Comparison of ENCODE assay signal across 16 cellular contexts in genomic region chr7:150900675-150901074, GRCh38. TPM values are rescaled to one million over a fixed set of nuclear protein-coding genes. Genes with fewer than 3 reads are reported as not detected.
DNase-seq lines count a peak whose midpoint lies in the region; ATAC-seq and TF ChIP-seq lines count a peak whose summit lies in the region.
"Had no signal": no experiment of that assay in that cellular context is flagged by ENCODE, and none has a peak within 500 bp of the region (broad histone marks: within the 10 kb centered on the region; RNA-seq: fewer than 3 reads in every experiment).

No MANE protein-coding gene starts in this region.

- peaks cover 48% of the 10 kb centered on the region for H3K27me3 Mint-ChIP-seq in nephron (ENCODE audit: low read depth)
- peaks cover 22% of the 10 kb centered on the region for H3K27me3 Mint-ChIP-seq in stimulated activated memory B cell treated with anti-CD40 and anti-IgM and Interleukin-4, amounts not matched to agents 10 μg/mL and 1 μg/mL and 100 μg/mL, for 72 hours
- peaks cover 33% of the 10 kb centered on the region for H3K27me3 Mint-ChIP-seq in activated CD4-positive, alpha-beta T cell treated with anti-CD3 and anti-CD28 coated beads for 36 hours

- peaks cover 6 to 55% (median 16%) of the 10 kb centered on the region in 4 donors for H3K4me1 ChIP-seq in Peyer's patch
- peaks cover 10% of the 10 kb centered on the region for H3K4me1 ChIP-seq in endocrine pancreas (ENCODE audit: control insufficient read depth, insufficient read depth, low read length)

- DNase-seq in Peyer's patch: no peak
- no peak for DNase-seq in GM03348 (ENCODE audit: low spot score)
- no peak for DNase-seq in activated CD4-positive, alpha-beta T cell treated with anti-CD3 and anti-CD28 coated beads for 36 hours
- no peak for DNase-seq in OCI-M1 (lab: John Stamatoyannopoulos, UW)
- DNase-seq: COR-L47, DMS53, NCI-H1048, NCI-H146, NCI-H2081 treated with DMSO at 0.1 percent for 48 hours, NCI-H510A treated with DMSO at 0.1 percent for 48 hours, SHP77 treated with DMSO at 0.1 percent for 48 hours had no signal

- H3K9ac ChIP-seq in endocrine pancreas (ENCODE audit: control insufficient read depth, insufficient read depth, low read length): peak overlapping the region; percentile 35
- H3K9ac ChIP-seq: KMS-11 had no signal

- H3K4me3 ChIP-seq in Peyer's patch (peak overlapping the region in 1 of 4 donors; percentile 15), endocrine pancreas (ENCODE audit: control insufficient read depth, insufficient read depth, low read length) (no peak overlapping the region)
- H3K4me3 ChIP-seq: GM23338 had no signal

- POLR2A ChIA-PET in activated CD4-positive, alpha-beta T cell treated with anti-CD3 and anti-CD28 coated beads for 36 hours (lab: Charles Lee): no interaction called here

- ATAC-seq in stimulated activated memory B cell treated with anti-CD40 and anti-IgM and Interleukin-4, amounts not matched to agents 10 μg/mL and 1 μg/mL and 100 μg/mL, for 72 hours: no peak
- ATAC-seq in activated CD4-positive, alpha-beta T cell treated with anti-CD3 and anti-CD28 coated beads for 36 hours: no peak

- H3K27ac ChIP-seq in Peyer's patch: peak overlapping the region in 3 of 4 donors; percentile 67 to 86 (median 72)
- H3K27ac ChIP-seq: KMS-11 had no signal

- H3K27me3 ChIP-seq in Peyer's patch (no peaks in the 10 kb centered on the region), endocrine pancreas (ENCODE audit: control insufficient read depth, insufficient read depth, low read length) (no peaks in the 10 kb centered on the region)

- TF ChIP-seq POLR2A in Peyer's patch (IDR thresholded peaks at IDR 0.05): no peak

- H3K4me1 Mint-ChIP-seq in nephron: peaks cover 29% of the 10 kb centered on the region
- peaks cover 81% of the 10 kb centered on the region for H3K4me1 Mint-ChIP-seq in stimulated activated memory B cell treated with anti-CD40 and anti-IgM and Interleukin-4, amounts not matched to agents 10 μg/mL and 1 μg/mL and 100 μg/mL, for 72 hours
- H3K4me1 Mint-ChIP-seq in activated CD4-positive, alpha-beta T cell treated with anti-CD3 and anti-CD28 coated beads for 36 hours: peaks cover 16% of the 10 kb centered on the region

- TF ChIP-seq CTCF in Peyer's patch (IDR thresholded peaks at IDR 0.05) (no peak), nephron (IDR thresholded peaks at IDR 0.05; ENCODE audit: unreplicated experiment in 3 of 3) (no peak)

- H3K9me3 ChIP-seq in Peyer's patch (no peaks in the 10 kb centered on the region), endocrine pancreas (ENCODE audit: control insufficient read depth, low read length) (no peaks in the 10 kb centered on the region)

- H3K36me3 ChIP-seq in Peyer's patch (no peaks in the 10 kb centered on the region), endocrine pancreas (ENCODE audit: control insufficient read depth, insufficient read depth, low read length) (no peaks in the 10 kb centered on the region)

- peak overlapping the region in 2 of 3 experiments; percentile 66 to 75 for H3K27ac Mint-ChIP-seq in nephron
- peak overlapping the region; percentile 17 for H3K27ac Mint-ChIP-seq in stimulated activated memory B cell treated with anti-CD40 and anti-IgM and Interleukin-4, amounts not matched to agents 10 μg/mL and 1 μg/mL and 100 μg/mL, for 72 hours
- no peak overlapping the region for H3K27ac Mint-ChIP-seq in activated CD4-positive, alpha-beta T cell treated with anti-CD3 and anti-CD28 coated beads for 36 hours
- H3K27ac Mint-ChIP-seq: GM23338 had no signal

- no peaks in the 10 kb centered on the region for H3K9me3 Mint-ChIP-seq in nephron
- H3K9me3 Mint-ChIP-seq in stimulated activated memory B cell treated with anti-CD40 and anti-IgM and Interleukin-4, amounts not matched to agents 10 μg/mL and 1 μg/mL and 100 μg/mL, for 72 hours: no peaks in the 10 kb centered on the region
- H3K9me3 Mint-ChIP-seq in activated CD4-positive, alpha-beta T cell treated with anti-CD3 and anti-CD28 coated beads for 36 hours (ENCODE audit: low read depth): no peaks in the 10 kb centered on the region
- H3K9me3 Mint-ChIP-seq: GM23338 had no signal

- intact Hi-C loops in activated CD4-positive, alpha-beta T cell treated with anti-CD3 and anti-CD28 coated beads for 36 hours (cut with DNase I, micrococcal nuclease): no loop called here

- no peak overlapping the region for H3K4me3 Mint-ChIP-seq in nephron
- H3K4me3 Mint-ChIP-seq in stimulated activated memory B cell treated with anti-CD40 and anti-IgM and Interleukin-4, amounts not matched to agents 10 μg/mL and 1 μg/mL and 100 μg/mL, for 72 hours: no peak overlapping the region
- no peak overlapping the region for H3K4me3 Mint-ChIP-seq in activated CD4-positive, alpha-beta T cell treated with anti-CD3 and anti-CD28 coated beads for 36 hours
- H3K4me3 Mint-ChIP-seq: GM23338 had no signal

- no peaks in the 10 kb centered on the region for H3K36me3 Mint-ChIP-seq in nephron (ENCODE audit: low read depth)
- no peaks in the 10 kb centered on the region for H3K36me3 Mint-ChIP-seq in stimulated activated memory B cell treated with anti-CD40 and anti-IgM and Interleukin-4, amounts not matched to agents 10 μg/mL and 1 μg/mL and 100 μg/mL, for 72 hours
- no peaks in the 10 kb centered on the region for H3K36me3 Mint-ChIP-seq in activated CD4-positive, alpha-beta T cell treated with anti-CD3 and anti-CD28 coated beads for 36 hours (ENCODE audit: low read depth)

- CTCF ChIA-PET in activated CD4-positive, alpha-beta T cell treated with anti-CD3 and anti-CD28 coated beads for 36 hours (lab: Charles Lee): interaction anchor here (0.5 to 6.9 kb wide), 5 partner anchors 19 to 86 kb away, joined by 3 to 47 read pairs (median 4); no protein-coding TSS in a partner anchor

RNA-seq across cellular contexts. Expression of gene AOC1, which starts 48.4 kb away (rescaled TPM):
- 1,000 to 10,000 TPM in 2 of 4 donors, 100 to 1,000 TPM in 1, 1 to 10 TPM in 1; 9.1 to 1,314 (median 833) TPM for total RNA-seq in Peyer's patch
- total RNA-seq in activated CD4-positive, alpha-beta T cell treated with anti-CD3 and anti-CD28 coated beads for 36 hours: not detected
- total RNA-seq: GM23338 had no signal

Comparison
In these comparisons a context has a peak if more than half of its experiments do, and no peak if none do; other contexts are left out.
1. RNA of gene AOC1, which starts 48.4 kb away (total RNA-seq): 9.1 to 1,314 TPM in Peyer's patch; not detected in activated CD4-positive, alpha-beta T cell treated with anti-CD3 and anti-CD28 coated beads for 36 hours; every median in the first group is over 10 times any median in the second.